Comparison of ENCODE assay signal across 17 cellular contexts in the genomic region with DNA sequence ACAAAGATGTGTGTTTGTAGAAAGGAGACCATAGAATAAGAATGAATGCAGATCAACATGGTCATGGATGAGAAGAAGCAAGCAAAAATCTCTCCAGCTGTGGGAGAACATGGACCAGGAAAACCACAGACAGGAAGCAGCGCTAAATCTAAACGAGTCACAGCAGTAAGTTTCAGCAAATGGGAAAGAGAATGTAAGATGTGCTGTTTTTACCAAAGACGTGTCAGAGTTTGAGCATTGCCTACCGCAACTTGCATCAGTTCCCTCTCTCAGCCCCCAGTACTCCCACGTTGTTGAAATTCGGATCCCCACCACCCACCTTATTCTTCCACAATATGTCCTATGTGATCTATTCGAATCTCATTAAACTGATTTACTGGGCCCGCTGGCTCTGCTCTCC. TPM values are rescaled to one million over a fixed set of nuclear protein-coding genes. Genes with fewer than 3 reads are reported as not detected.
A peak's percentile ranks its signal among the peaks of the same experiment; 100 is the strongest.
DNase-seq lines count a peak whose midpoint lies in the region; ATAC-seq and TF ChIP-seq lines count a peak whose summit lies in the region.
"Had no signal": no experiment of that assay in that cellular context is flagged by ENCODE, and none has a peak within 500 bp of the region (broad histone marks: within the 10 kb centered on the region; RNA-seq: fewer than 3 reads in every experiment).

No MANE protein-coding gene starts in this region.

- H3K4ac ChIP-seq in mesenchymal stem cell (ENCODE audit: low read depth in 1 of 2, low read length in 2 of 2) = no peak overlapping the region

- no peaks in the 10 kb centered on the region for H3K27me3 ChIP-seq in BLaER1 treated with 17β-estradiol and CSF1 and Interleukin-3, amounts not matched to agents 10 nM and 100 nM
- no peaks in the 10 kb centered on the region for H3K27me3 ChIP-seq in mesenchymal stem cell (ENCODE audit: control insufficient read depth in 1 of 2, insufficient read depth in 1 of 2, low read length in 2 of 2)
- peaks cover 21% of the 10 kb centered on the region for H3K27me3 ChIP-seq in gastroesophageal sphincter
- H3K27me3 ChIP-seq: SJSA1 had no signal

- peaks cover 14 to 36% (median 23%) of the 10 kb centered on the region in 10 experiments for H3K4me1 ChIP-seq in BLaER1 treated with 17β-estradiol and CSF1 and Interleukin-3, amounts not matched to agents 10 nM and 100 nM
- no peaks in the 10 kb centered on the region for H3K4me1 ChIP-seq in mesenchymal stem cell (ENCODE audit: control insufficient read depth, insufficient read depth, low read depth, low read length)
- H3K4me1 ChIP-seq in gastroesophageal sphincter = no peaks in the 10 kb centered on the region
- H3K4me1 ChIP-seq: SJSA1 had no signal

- DNase-seq in GM12865 (ENCODE audit: low read depth) (peak; percentile 10), SK-N-MC (ENCODE audit: low read depth, low spot score) (peak; percentile 84), mesenchymal stem cell (peak; percentile 39), NCI-H82 treated with DMSO at 0.1 percent for 48 hours (lab: John Stamatoyannopoulos, UW; ENCODE audit: unreplicated experiment) (no peak)
- DNase-seq: C1 segment of cervical spinal cord; DMS79 treated with DMSO at 0.1 percent for 48 hours; hippocampal formation; left cardiac atrium; NCI-H2081 treated with DMSO at 0.1 percent for 48 hours; NK-92 treated with Interleukin-12 subunit alpha and Interleukin-12 subunit beta, amount 100 ng/mL, for 24 hours; stimulated activated CD4-positive, alpha-beta T cell treated with anti-CD3 and anti-CD28 coated beads, Interleukin-1b, Interleukin-23, amount 100 ng/mL, for 48 hours had no signal

- no peak overlapping the region for H3K14ac ChIP-seq in mesenchymal stem cell (ENCODE audit: low read length in 2 of 2)

- peak overlapping the region; percentile 48 to 85 (median 77) for H3K27ac ChIP-seq in BLaER1 treated with 17β-estradiol and CSF1 and Interleukin-3, amounts not matched to agents 10 nM and 100 nM
- H3K27ac ChIP-seq in SK-N-MC = peak overlapping the region; percentile 75
- no peak overlapping the region for H3K27ac ChIP-seq in mesenchymal stem cell (ENCODE audit: low read length, poor library complexity, severe bottlenecking)
- H3K27ac ChIP-seq in gastroesophageal sphincter = no peak overlapping the region
- H3K27ac ChIP-seq: HL-60, SJSA1 had no signal

- TF ChIP-seq CTCF in GM12865 (IDR thresholded peaks at IDR 0.05; ENCODE audit: insufficient read depth, low read depth, low read length, missing control alignments) (no peak), gastroesophageal sphincter (IDR thresholded peaks at IDR 0.05) (no peak)

- peak overlapping the region in 7 of 10 experiments; percentile 11 to 42 (median 30); a peak in 9 of 20 replicates for H3K4me3 ChIP-seq in BLaER1 treated with 17β-estradiol and CSF1 and Interleukin-3, amounts not matched to agents 10 nM and 100 nM
- no peak overlapping the region for H3K4me3 ChIP-seq in GM12865 (ENCODE audit: low read depth, low read length)
- peak overlapping the region; percentile 75 for H3K4me3 ChIP-seq in SK-N-MC
- H3K4me3 ChIP-seq in mesenchymal stem cell (ENCODE audit: insufficient read depth in 1 of 2, low read depth in 1 of 2, low read length in 2 of 2) = peak overlapping the region in 1 of 2 experiments; percentile 57
- no peak overlapping the region for H3K4me3 ChIP-seq in gastroesophageal sphincter
- H3K4me3 ChIP-seq: SJSA1 had no signal

- H2BK12ac ChIP-seq in mesenchymal stem cell (ENCODE audit: low read length in 2 of 2) = no peak overlapping the region

- no peak overlapping the region for H4K91ac ChIP-seq in mesenchymal stem cell (ENCODE audit: low read length)

- H3K4me2 ChIP-seq in BLaER1 treated with 17β-estradiol and CSF1 and Interleukin-3, amounts not matched to agents 10 nM and 100 nM = peak overlapping the region; percentile 55 to 80 (median 78)
- H3K4me2 ChIP-seq in mesenchymal stem cell (ENCODE audit: low read length, poor library complexity, severe bottlenecking) = no peak overlapping the region

- WGBS in mesenchymal stem cell = 69% methylated on average over 8 of the region's 8 CpGs
- 17 to 38% methylated on average over 8 of the region's 8 CpGs for WGBS in gastroesophageal sphincter (ENCODE audit: low coverage in 1 of 2), 2 donors

- no peaks in the 10 kb centered on the region for H3K79me1 ChIP-seq in mesenchymal stem cell (replicated peaks; ENCODE audit: low read length, poor library complexity, severe bottlenecking)

- H2AK5ac ChIP-seq in mesenchymal stem cell (ENCODE audit: low read length, severe bottlenecking) = no peak overlapping the region

- H2AFZ ChIP-seq in mesenchymal stem cell (ENCODE audit: low read depth, low read length) = no peak overlapping the region

- no peak overlapping the region for H4K8ac ChIP-seq in mesenchymal stem cell (ENCODE audit: low read length)

- H2BK120ac ChIP-seq in mesenchymal stem cell (ENCODE audit: low read depth, low read length) = no peak overlapping the region

- no peaks in the 10 kb centered on the region for H3K9me3 ChIP-seq in BLaER1 treated with 17β-estradiol and CSF1 and Interleukin-3, amounts not matched to agents 10 nM and 100 nM (replicated peaks in 1 of 11)
- no peaks in the 10 kb centered on the region for H3K9me3 ChIP-seq in SK-N-MC (ENCODE audit: low read depth, low read length)
- H3K9me3 ChIP-seq in mesenchymal stem cell (ENCODE audit: control insufficient read depth, low read length) = no peaks in the 10 kb centered on the region
- no peaks in the 10 kb centered on the region for H3K9me3 ChIP-seq in gastroesophageal sphincter
- H3K9me3 ChIP-seq: SJSA1 had no signal

- no peak for TF ChIP-seq EP300 in gastroesophageal sphincter (IDR thresholded peaks at IDR 0.05)

- H4K20me1 ChIP-seq in BLaER1 treated with 17β-estradiol and CSF1 and Interleukin-3, amounts not matched to agents 10 nM and 100 nM = no peaks in the 10 kb centered on the region

- no peak overlapping the region for H2BK15ac ChIP-seq in mesenchymal stem cell (ENCODE audit: low read depth, poor library complexity, severe bottlenecking)

- no peak overlapping the region for H3K23ac ChIP-seq in mesenchymal stem cell (ENCODE audit: low read length in 2 of 2)

- peak overlapping the region; percentile 46 to 73 (median 63); a peak in 19 of 22 replicates for H3K9ac ChIP-seq in BLaER1 treated with 17β-estradiol and CSF1 and Interleukin-3, amounts not matched to agents 10 nM and 100 nM
- H3K9ac ChIP-seq in SK-N-MC (ENCODE audit: insufficient read length) = no peak overlapping the region
- peak overlapping the region; percentile 44 for H3K9ac ChIP-seq in mesenchymal stem cell (ENCODE audit: low read length)

- H3K18ac ChIP-seq in mesenchymal stem cell (ENCODE audit: low read depth in 1 of 2, low read length in 2 of 2) = no peak overlapping the region

- H3K36me3 ChIP-seq in BLaER1 treated with 17β-estradiol and CSF1 and Interleukin-3, amounts not matched to agents 10 nM and 100 nM = no peaks in the 10 kb centered on the region
- H3K36me3 ChIP-seq in SK-N-MC (ENCODE audit: insufficient read depth, low read length) (no peaks in the 10 kb centered on the region), mesenchymal stem cell (ENCODE audit: control insufficient read depth in 1 of 2, insufficient read depth in 2 of 2, low read depth in 1 of 2, low read length in 2 of 2) (no peaks in the 10 kb centered on the region), gastroesophageal sphincter (no peaks in the 10 kb centered on the region)
- H3K36me3 ChIP-seq: SJSA1 had no signal

- H2BK5ac ChIP-seq in mesenchymal stem cell (ENCODE audit: low read depth, low read length, poor library complexity, severe bottlenecking) = no peak overlapping the region

- ATAC-seq in gastroesophageal sphincter = no peak
- ATAC-seq in GM19463 (IDR thresholded peaks at IDR 0.05; ENCODE audit: unreplicated experiment) = no peak
- no peak for ATAC-seq in HG02885 (IDR thresholded peaks at IDR 0.05; ENCODE audit: poor library complexity, unreplicated experiment)
- ATAC-seq: left cardiac atrium had no signal

- no peak for TF ChIP-seq POLR2A in gastroesophageal sphincter (IDR thresholded peaks at IDR 0.05)

RNA-seq across cellular contexts. Expression of gene PRDM1, which starts 59.4 kb away (rescaled TPM):
- 7.5 TPM for polyA plus RNA-seq in mesenchymal stem cell (2013, experiment 1 of 2)
- polyA plus RNA-seq in mesenchymal stem cell (2013, experiment 2 of 2) = 7.3 TPM
- 1 to 10 TPM; 1.8 to 4.0 (median 3.2) TPM for total RNA-seq in gastroesophageal sphincter

Comparison
In these comparisons a context has a peak if more than half of its experiments do, and no peak if none do; other contexts are left out.
1. H3K27ac ChIP-seq: peak in BLaER1 treated with 17β-estradiol and CSF1 and Interleukin-3, amounts not matched to agents 10 nM and 100 nM (11 of 11) and SK-N-MC (single experiment); none in mesenchymal stem cell (single experiment) and gastroesophageal sphincter (0 of 4).
2. H3K4me3 ChIP-seq: peak in BLaER1 treated with 17β-estradiol and CSF1 and Interleukin-3, amounts not matched to agents 10 nM and 100 nM (7 of 10) and SK-N-MC (single experiment); none in GM12865 (single experiment) and gastroesophageal sphincter (0 of 2).